8 cellular contexts compared by ENCODE assay signal in the genomic region with DNA sequence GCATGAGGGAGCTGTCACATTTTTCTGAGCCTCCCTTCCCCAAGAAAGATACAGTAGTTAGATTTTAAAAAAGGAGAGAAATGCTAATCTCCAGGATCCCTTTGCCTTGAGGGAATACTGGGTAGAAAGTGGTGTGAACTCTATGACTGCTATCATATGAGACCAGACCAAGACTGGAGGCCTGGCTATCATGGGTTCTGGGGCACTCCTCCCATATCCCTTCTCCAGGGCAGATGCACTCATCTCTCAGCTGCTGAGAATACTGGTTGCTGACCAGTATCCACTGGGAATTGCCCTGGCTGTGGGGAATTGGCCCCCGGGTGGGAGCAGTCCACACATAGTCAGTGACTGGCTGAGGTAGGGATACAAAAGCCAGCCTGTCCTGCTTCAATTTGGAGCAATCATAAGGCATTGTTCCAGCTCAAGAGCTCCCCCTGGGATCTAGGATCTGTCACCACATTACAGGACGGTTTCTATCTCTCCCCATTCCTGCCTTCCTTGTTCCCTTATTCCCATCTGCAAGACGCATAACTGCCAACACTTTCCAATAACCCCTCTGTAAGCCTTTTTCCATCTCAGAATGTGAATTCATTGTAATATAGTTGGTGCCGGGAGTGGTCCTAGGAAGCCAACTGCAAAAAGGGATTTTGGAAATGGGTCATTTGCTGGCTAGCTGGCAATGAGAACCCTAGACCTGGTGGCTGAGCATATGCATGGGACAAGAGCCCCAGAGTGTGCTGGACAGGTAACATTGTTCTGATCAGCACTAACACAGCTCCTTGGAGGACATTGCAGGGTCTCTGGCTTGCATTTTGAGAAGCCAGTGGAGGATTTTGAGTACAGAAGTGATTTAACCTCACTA. TPM values are rescaled to one million over a fixed set of nuclear protein-coding genes. Genes with fewer than 3 reads are reported as not detected.
DNase-seq lines count a peak whose midpoint lies in the region; ATAC-seq lines count a peak whose summit lies in the region.

No MANE protein-coding gene starts in this region.

- in situ Hi-C loops in KBM-7 (cut with MboI; ENCODE audit: low pct_unique_long_range_greater_than_20kb, low sequenced_read_pairs), result no loop called here

- intact Hi-C loops in sciatic nerve (cut with DNase I), result no loop called here

- ATAC-seq in sciatic nerve (peak; percentile 24), GM21515 (IDR thresholded peaks at IDR 0.05; ENCODE audit: unreplicated experiment) (no peak)

- peak; percentile 86 for DNase-seq in DMS53 (lab: John Stamatoyannopoulos, UW)
- DNase-seq in KBM-7, result peak; percentile 60
- DNase-seq in SKM-1 treated with dmso at 0.1 percent for 144 hours (lab: John Stamatoyannopoulos, UW; ENCODE audit: unreplicated experiment), result peak; percentile 19
- DNase-seq in globus pallidus (ENCODE audit: low spot score), result peak; percentile 55
- no peak for DNase-seq in sciatic nerve (ENCODE audit: low spot score)
- DNase-seq in stimulated activated naive CD4-positive, alpha-beta T cell (lab: John Stamatoyannopoulos, UW), result no peak
- DNase-seq in effector CD8-positive, alpha-beta T cell (lab: John Stamatoyannopoulos, UW), result no peak

RNA-seq across cellular contexts. Expression of gene REEP1, which starts 35.4 kb away (rescaled TPM):
- total RNA-seq in sciatic nerve, result 0.98 TPM

Comparison
In these comparisons a context has a peak if more than half of its experiments do, and no peak if none do; other contexts are left out.
1. DNase-seq: peak in DMS53 (single experiment), KBM-7 (single experiment), SKM-1 treated with dmso at 0.1 percent for 144 hours (single experiment) and globus pallidus (single experiment); none in sciatic nerve (single experiment), stimulated activated naive CD4-positive, alpha-beta T cell (0 of 6) and effector CD8-positive, alpha-beta T cell (single experiment).